In the genomic region with DNA sequence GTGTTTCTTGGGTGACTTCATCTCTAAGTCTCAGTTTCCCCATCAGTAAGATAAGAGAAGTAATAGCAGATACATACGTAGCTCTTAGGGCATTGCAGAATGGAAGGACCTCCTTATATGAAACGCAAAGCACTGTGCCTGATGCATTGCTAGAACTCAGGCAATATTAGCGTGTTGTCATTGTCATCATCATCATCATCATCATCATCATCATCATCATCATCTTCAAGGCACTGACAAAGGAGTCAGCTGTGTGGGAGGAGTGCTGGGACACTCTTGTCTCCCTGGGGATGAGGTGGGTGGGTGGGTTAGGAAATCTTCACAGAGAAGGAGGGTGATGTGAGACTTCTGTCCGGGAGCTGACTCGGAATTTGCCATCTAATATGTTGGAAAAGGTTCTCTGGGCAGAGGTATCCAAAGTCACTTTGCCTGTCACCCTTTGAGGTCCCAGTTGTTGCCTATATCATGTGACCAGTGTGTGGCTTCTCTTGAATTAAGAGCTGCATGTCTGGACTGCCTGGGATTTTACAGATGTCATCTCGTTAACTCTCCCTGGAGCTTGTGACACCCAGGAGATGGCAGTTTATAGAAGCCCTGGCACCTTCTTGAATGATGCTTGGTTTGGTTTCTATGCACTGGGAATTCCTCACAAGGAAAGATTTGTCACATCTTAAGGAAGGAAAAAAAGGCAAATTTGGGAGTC, we compare ENCODE assay signal across 1 cellular context.
TF ChIP-seq lines count a peak whose summit lies in the region.

No MANE protein-coding gene starts in this region.

TF ChIP-seq in IMR-90, 13 proteins besides CTCF, POLR2A, EP300 and RAD21:
- peak; percentile 13; the same call in 1 of the 2 replicates for TF ChIP-seq USF2 (IDR thresholded peaks at IDR 0.05; ENCODE audit: low read depth, low read length)
- TF ChIP-seq CEBPB (IDR thresholded peaks at IDR 0.05; ENCODE audit: low read depth, low read length): no peak
